ENCODE assay signal across 8 cellular contexts in the genomic region with DNA sequence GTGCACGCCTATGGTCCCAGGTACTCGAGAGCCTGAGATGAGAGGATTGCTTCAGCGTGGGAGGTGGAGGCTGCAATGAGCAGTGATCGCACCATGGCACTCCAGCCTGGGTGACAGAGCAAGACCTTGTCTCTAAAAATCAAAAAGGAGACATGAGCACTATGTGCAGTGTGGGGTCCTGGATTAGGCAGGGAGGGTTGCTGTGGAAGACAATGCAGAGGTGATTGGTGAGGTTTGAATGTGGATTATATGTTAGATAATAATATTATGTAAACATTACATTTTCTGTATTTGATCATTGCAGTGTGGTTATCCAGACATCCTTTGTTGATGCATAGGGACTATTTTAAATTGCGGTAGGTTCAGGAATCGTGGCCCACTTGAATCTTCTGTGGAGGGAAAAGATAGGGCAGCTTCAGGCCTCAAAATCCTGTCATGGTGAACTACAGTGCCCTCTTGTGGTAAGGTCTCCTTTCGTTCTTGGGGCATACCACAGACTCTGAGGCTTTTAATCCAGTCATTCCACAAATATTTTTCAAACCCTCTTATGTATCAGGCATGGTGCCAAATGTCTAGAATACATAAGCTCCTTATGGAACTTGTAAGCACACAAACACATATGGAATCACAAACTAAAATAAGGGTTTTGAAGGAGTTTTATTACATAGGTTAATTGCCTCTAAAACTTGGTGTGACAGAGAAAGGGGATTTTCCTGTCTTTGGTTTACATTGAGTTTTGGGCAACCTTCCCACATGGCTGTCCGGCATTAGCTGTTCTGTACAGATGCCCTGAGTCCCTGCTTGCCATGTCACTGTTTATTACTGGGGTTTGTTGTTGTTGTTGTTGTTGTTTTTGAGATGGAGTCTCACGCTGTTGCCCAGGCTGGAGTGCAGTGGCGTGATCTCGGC. TPM values are rescaled to one million over a fixed set of nuclear protein-coding genes. Genes with fewer than 3 reads are reported as not detected.
A peak's percentile ranks its signal among the peaks of the same experiment; 100 is the strongest.
DNase-seq lines count a peak whose midpoint lies in the region; ATAC-seq and TF ChIP-seq lines count a peak whose summit lies in the region.

No MANE protein-coding gene starts in this region.

- H3K9me3 Mint-ChIP-seq in CD4-positive, alpha-beta T cell, result no peaks in the 10 kb centered on the region
- no peaks in the 10 kb centered on the region for H3K9me3 Mint-ChIP-seq in activated T-helper 2 cell treated with anti-CD3 and anti-CD28 coated beads, Interferon-gamma antibody, Interleukin-2, Interleukin-4, amounts not matched to agents 10 μg/mL and 5 μg/mL and 100 μg/mL, durations not matched to agents 14 hours and 24 hours and 36 hours

- H3K4me3 ChIP-seq in Jurkat, Clone E6-1 (ENCODE audit: low read length), result no peak overlapping the region
- no peak overlapping the region for H3K4me3 ChIP-seq in PC-9
- no peak overlapping the region for H3K4me3 ChIP-seq in gastroesophageal sphincter

- H3K27ac Mint-ChIP-seq in CD4-positive, alpha-beta T cell, result no peak overlapping the region
- H3K27ac Mint-ChIP-seq in activated T-helper 2 cell treated with anti-CD3 and anti-CD28 coated beads, Interferon-gamma antibody, Interleukin-2, Interleukin-4, amounts not matched to agents 10 μg/mL and 5 μg/mL and 100 μg/mL, durations not matched to agents 14 hours and 24 hours and 36 hours, result no peak overlapping the region

- BruUV-seq in PC-9 (replicated peaks; lab: Mats Ljungman, UMichigan), result no TSS peak

- peak; percentile 94 for TF ChIP-seq CTCF in CD4-positive, alpha-beta T cell (IDR thresholded peaks at IDR 0.05)
- peak; percentile 70 for TF ChIP-seq CTCF in PC-9 (conservative IDR thresholded peaks at IDR 0.05)
- peak; percentile 47 to 84 (median 79) for TF ChIP-seq CTCF in gastroesophageal sphincter (IDR thresholded peaks at IDR 0.05)

- H3K9me3 ChIP-seq in CD4-positive, alpha-beta T cell (ENCODE audit: control insufficient read depth, low read length), result no peaks in the 10 kb centered on the region
- H3K9me3 ChIP-seq in PC-9 (ENCODE audit: insufficient read depth, low read depth) (no peaks in the 10 kb centered on the region), gastroesophageal sphincter (no peaks in the 10 kb centered on the region)

- no peak for TF ChIP-seq POLR2A in gastroesophageal sphincter (IDR thresholded peaks at IDR 0.05)

- H3K79me2 ChIP-seq in PC-9 (ENCODE audit: low read depth), result no peaks in the 10 kb centered on the region

- H3K4me2 ChIP-seq in PC-9, result no peak overlapping the region

- H3K27me3 ChIP-seq in CD4-positive, alpha-beta T cell (ENCODE audit: control insufficient read depth, insufficient read depth, low read length), result no peaks in the 10 kb centered on the region
- H3K27me3 ChIP-seq in PC-9 (ENCODE audit: insufficient read depth, low read depth) (no peaks in the 10 kb centered on the region), gastroesophageal sphincter (no peaks in the 10 kb centered on the region)

- H3K27me3 Mint-ChIP-seq in CD4-positive, alpha-beta T cell, result no peaks in the 10 kb centered on the region
- no peaks in the 10 kb centered on the region for H3K27me3 Mint-ChIP-seq in activated T-helper 2 cell treated with anti-CD3 and anti-CD28 coated beads, Interferon-gamma antibody, Interleukin-2, Interleukin-4, amounts not matched to agents 10 μg/mL and 5 μg/mL and 100 μg/mL, durations not matched to agents 14 hours and 24 hours and 36 hours (ENCODE audit: low read depth)

- peaks cover 25% of the 10 kb centered on the region for H3K4me1 ChIP-seq in PC-9 (replicated peaks; ENCODE audit: insufficient read depth)
- peaks cover 0 to 22% (median 0%) of the 10 kb centered on the region in 3 donors for H3K4me1 ChIP-seq in gastroesophageal sphincter

- no peak overlapping the region for H3K27ac ChIP-seq in CD4-positive, alpha-beta T cell (ENCODE audit: low read depth, low read length)
- H3K27ac ChIP-seq in PC-9 (no peak overlapping the region), gastroesophageal sphincter (no peak overlapping the region)

- no peaks in the 10 kb centered on the region for H3K9me2 ChIP-seq in PC-9 (ENCODE audit: insufficient read depth)

- intact Hi-C loops in CD4-positive, alpha-beta T cell (cut with DNase I, micrococcal nuclease), result loop anchor here (1.0 to 10.0 kb wide), 7 partner anchors 37 to 1376 kb away; a partner anchor contains a TSS
- intact Hi-C loops in PC-9 (cut with micrococcal nuclease; ENCODE audit: unreplicated experiment), result loop anchor here (2.0 to 10.0 kb wide), 3 partner anchors 121 to 529 kb away; no protein-coding TSS in a partner anchor
- intact Hi-C loops in activated T-helper 2 cell treated with anti-CD3 and anti-CD28 coated beads, Interferon-gamma antibody, Interleukin-2, Interleukin-4, amounts not matched to agents 10 μg/mL and 5 μg/mL and 100 μg/mL, durations not matched to agents 14 hours and 24 hours and 36 hours (cut with micrococcal nuclease), result loop anchor here (1.0 to 10.0 kb wide), 2 partner anchors 125 to 529 kb away; no protein-coding TSS in a partner anchor

- no peak overlapping the region for H2AFZ ChIP-seq in PC-9

- no peaks in the 10 kb centered on the region for H4K20me1 ChIP-seq in PC-9 (ENCODE audit: insufficient read depth)

- no peak for TF ChIP-seq EP300 in gastroesophageal sphincter (IDR thresholded peaks at IDR 0.05)

- ATAC-seq in CD4-positive, alpha-beta T cell (ENCODE audit: poor library complexity), result peak; percentile 55
- peak; percentile 55 for ATAC-seq in GM19324 (IDR thresholded peaks at IDR 0.05; ENCODE audit: low FRiP score, unreplicated experiment)
- ATAC-seq in gastroesophageal sphincter, result peak; percentile 60
- ATAC-seq in HG02973 (IDR thresholded peaks at IDR 0.05; ENCODE audit: unreplicated experiment), result no peak

- POLR2A ChIA-PET in CD4-positive, alpha-beta T cell (lab: Charles Lee), result interaction anchor here (1.2 kb wide), 1 partner anchor 127 kb away, joined by 4 read pairs; no protein-coding TSS in a partner anchor
- POLR2A ChIA-PET in PC-9 (lab: Charles Lee; ENCODE audit: unreplicated experiment), result interaction anchor here (0.7 kb wide), 1 partner anchor 346 kb away, joined by 14 read pairs; no protein-coding TSS in a partner anchor

- H3K4me1 Mint-ChIP-seq in CD4-positive, alpha-beta T cell (ENCODE audit: low read depth), result peaks cover 11% of the 10 kb centered on the region
- peaks cover 6% of the 10 kb centered on the region for H3K4me1 Mint-ChIP-seq in activated T-helper 2 cell treated with anti-CD3 and anti-CD28 coated beads, Interferon-gamma antibody, Interleukin-2, Interleukin-4, amounts not matched to agents 10 μg/mL and 5 μg/mL and 100 μg/mL, durations not matched to agents 14 hours and 24 hours and 36 hours (ENCODE audit: low read depth)

- WGBS in gastroesophageal sphincter (ENCODE audit: low coverage in 1 of 2), 2 donors, result 15 to 53% methylated on average over 5 to 8 of the region's 11 CpGs

- CTCF ChIA-PET in CD4-positive, alpha-beta T cell (lab: Charles Lee), result interaction anchor here (0.6 to 1.5 kb wide), 10 partner anchors 10 to 127 kb away, joined by 3 to 24 read pairs (median 3); a partner anchor contains a TSS
- CTCF ChIA-PET in PC-9 (lab: Charles Lee), result interaction anchor here (0.5 to 1.2 kb wide), 7 partner anchors 27 to 732 kb away, joined by 3 to 18 read pairs (median 4); no protein-coding TSS in a partner anchor

- H3F3A ChIP-seq in PC-9 (ENCODE audit: insufficient read depth, low read depth), result peaks cover 11% of the 10 kb centered on the region; the same call in 1 of the 2 replicates

- H3K36me3 Mint-ChIP-seq in CD4-positive, alpha-beta T cell (ENCODE audit: low read depth), result peaks cover 72% of the 10 kb centered on the region
- peaks cover 23% of the 10 kb centered on the region for H3K36me3 Mint-ChIP-seq in activated T-helper 2 cell treated with anti-CD3 and anti-CD28 coated beads, Interferon-gamma antibody, Interleukin-2, Interleukin-4, amounts not matched to agents 10 μg/mL and 5 μg/mL and 100 μg/mL, durations not matched to agents 14 hours and 24 hours and 36 hours (ENCODE audit: low read depth)

- DNase-seq in CD4-positive, alpha-beta T cell, result peak in 8 of 10 experiments; percentile 5 to 47 (median 28)
- peak; percentile 70 for DNase-seq in Jurkat, Clone E6-1 (ENCODE audit: low read depth, low spot score)
- DNase-seq in PC-9, result peak; percentile 55 to 81
- peak; percentile 25 for DNase-seq in activated T-helper 2 cell treated with anti-CD3 and anti-CD28 coated beads, Interferon-gamma antibody, Interleukin-2, Interleukin-4, amounts not matched to agents 10 μg/mL and 5 μg/mL and 100 μg/mL, durations not matched to agents 14 hours and 24 hours and 36 hours (ENCODE audit: low spot score)
- DNase-seq in pons (ENCODE audit: low spot score), result peak; percentile 88

- H3K36me3 ChIP-seq in PC-9 (ENCODE audit: low read depth) (no peaks in the 10 kb centered on the region), gastroesophageal sphincter (peaks cover 0 to 69% of the 10 kb centered on the region in 2 donors)

- H3K4me3 Mint-ChIP-seq in CD4-positive, alpha-beta T cell, result no peak overlapping the region
- H3K4me3 Mint-ChIP-seq in activated T-helper 2 cell treated with anti-CD3 and anti-CD28 coated beads, Interferon-gamma antibody, Interleukin-2, Interleukin-4, amounts not matched to agents 10 μg/mL and 5 μg/mL and 100 μg/mL, durations not matched to agents 14 hours and 24 hours and 36 hours (ENCODE audit: low read depth), result no peak overlapping the region

RNA-seq across cellular contexts. Expression of a gene that starts 37.7 kb away (rescaled TPM):
- 10 to 100 TPM; 15.3 to 16.0 TPM for total RNA-seq in CD4-positive, alpha-beta T cell
- polyA plus RNA-seq in Jurkat, Clone E6-1 (2012; ENCODE audit: insufficient read depth, insufficient read length), result 20.2 TPM
- total RNA-seq in PC-9 (2021) (10.3 and 11.2 TPM in 2 replicates), gastroesophageal sphincter (100 to 1,000 TPM in 3 of 4 donors, 10 to 100 TPM in 1; 85.0 to 162 (median 106) TPM)
- total RNA-seq in activated T-helper 2 cell treated with anti-CD3 and anti-CD28 coated beads, Interferon-gamma antibody, Interleukin-2, Interleukin-4, amounts not matched to agents 10 μg/mL and 5 μg/mL and 100 μg/mL, durations not matched to agents 14 hours and 24 hours and 36 hours, result 18.9 and 19.8 TPM in 2 replicates

Comparison
In these comparisons a context has a peak if more than half of its experiments do, and no peak if none do; other contexts are left out.
1. DNase-seq: peak in every context shown above with its lines; median percentile 88 in pons; 70 in Jurkat, Clone E6-1; 68 in PC-9; 28 in CD4-positive, alpha-beta T cell; 25 in activated T-helper 2 cell treated with anti-CD3 and anti-CD28 coated beads, Interferon-gamma antibody, Interleukin-2, Interleukin-4, amounts not matched to agents 10 μg/mL and 5 μg/mL and 100 μg/mL, durations not matched to agents 14 hours and 24 hours and 36 hours.